ENCODE assay signal across 6 cellular contexts in the genomic region with DNA sequence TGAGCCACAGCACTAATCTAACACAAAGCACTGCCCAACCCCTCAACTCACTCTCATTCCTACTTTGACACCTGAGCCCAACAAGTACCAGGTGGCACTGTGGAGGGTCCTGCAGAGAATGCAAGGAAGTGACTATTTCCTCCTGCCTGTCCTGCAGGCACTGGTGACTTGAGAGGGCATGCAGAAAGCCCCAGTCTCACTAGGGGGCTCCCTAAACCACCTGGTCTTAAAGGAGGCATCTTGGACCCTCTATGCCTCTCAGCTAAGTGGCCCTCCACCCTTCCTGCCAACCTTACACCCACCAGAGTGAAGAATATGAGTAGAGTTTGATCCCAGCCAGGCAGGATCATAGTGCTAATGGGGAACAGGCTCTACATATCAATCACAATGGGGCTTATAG. TPM values are rescaled to one million over a fixed set of nuclear protein-coding genes. Genes with fewer than 3 reads are reported as not detected.
DNase-seq lines count a peak whose midpoint lies in the region; ATAC-seq and TF ChIP-seq lines count a peak whose summit lies in the region.

No MANE protein-coding gene starts in this region.

- no peak overlapping the region for H3K4me3 ChIP-seq in AG10803 (ENCODE audit: low read length)

- peak; percentile 39 for TF ChIP-seq CTCF in AG10803 (conservative IDR thresholded peaks at IDR 0.05; ENCODE audit: low read length)

- H3K27ac ChIP-seq in caudate nucleus (ENCODE audit: low read depth, low read length) = peak overlapping the region; percentile 77

- ATAC-seq in GM19467 (IDR thresholded peaks at IDR 0.05; ENCODE audit: unreplicated experiment) (no peak), HG02973 (IDR thresholded peaks at IDR 0.05; ENCODE audit: unreplicated experiment) (no peak), HG03139 (IDR thresholded peaks at IDR 0.05; ENCODE audit: unreplicated experiment) (no peak)

- DNase-seq in AG10803 (ENCODE audit: low read depth) (no peak), HT1080 (ENCODE audit: low read depth) (peak; percentile 29), caudate nucleus (lab: John Stamatoyannopoulos, UW) (peak in 1 of 61 donors; percentile 9)

RNA-seq across cellular contexts. Expression of a gene that starts 15.2 kb away (rescaled TPM):
- total RNA-seq in HT1080 (2014; rRNA removed; shearing (Covaris generic)) = 13.4 and 15.1 TPM in 2 replicates
- 6.6 and 8.2 TPM in 2 replicates for polyA plus RNA-seq in HT1080 (2015; cell fraction: cytosol; rRNA removed)
- polyA plus RNA-seq in HT1080 (2015; cell fraction: nucleus; rRNA removed) = 31.1 and 32.4 TPM in 2 replicates

RNA-seq across cellular contexts. Expression of a gene that starts 27.4 kb away (rescaled TPM):
- total RNA-seq in HT1080 (2014; rRNA removed; shearing (Covaris generic)) = 8.1 and 13.0 TPM in 2 replicates
- 6.2 and 8.1 TPM in 2 replicates for polyA plus RNA-seq in HT1080 (2015; cell fraction: cytosol; rRNA removed)
- 150 and 155 TPM in 2 replicates for polyA plus RNA-seq in HT1080 (2015; cell fraction: nucleus; rRNA removed)

RNA-seq across cellular contexts. Expression of a gene that starts 28.6 kb away (rescaled TPM):
- 0.23 TPM in 1 of 2 replicates, not detected in the other for total RNA-seq in HT1080 (2014; rRNA removed; shearing (Covaris generic))
- 0.03 and 0.08 TPM in 2 replicates for polyA plus RNA-seq in HT1080 (2015; cell fraction: cytosol; rRNA removed)
- 0.38 and 0.43 TPM in 2 replicates for polyA plus RNA-seq in HT1080 (2015; cell fraction: nucleus; rRNA removed)

RNA-seq across cellular contexts. Expression of a gene that starts 38.1 kb away (rescaled TPM):
- 1.6 and 5.1 TPM in 2 replicates for total RNA-seq in HT1080 (2014; rRNA removed; shearing (Covaris generic))
- 2.3 TPM in 2 replicates for polyA plus RNA-seq in HT1080 (2015; cell fraction: cytosol; rRNA removed)
- polyA plus RNA-seq in HT1080 (2015; cell fraction: nucleus; rRNA removed) = 0.44 and 1.3 TPM in 2 replicates

RNA-seq across cellular contexts. Expression of a gene that starts 41.5 kb away (rescaled TPM):
- not detected in 2 replicates for total RNA-seq in HT1080 (2014; rRNA removed; shearing (Covaris generic))
- 0.06 TPM in 1 of 2 replicates, not detected in the other for polyA plus RNA-seq in HT1080 (2015; cell fraction: cytosol; rRNA removed)
- 0.57 and 1.0 TPM in 2 replicates for polyA plus RNA-seq in HT1080 (2015; cell fraction: nucleus; rRNA removed)
